In the genomic region with DNA sequence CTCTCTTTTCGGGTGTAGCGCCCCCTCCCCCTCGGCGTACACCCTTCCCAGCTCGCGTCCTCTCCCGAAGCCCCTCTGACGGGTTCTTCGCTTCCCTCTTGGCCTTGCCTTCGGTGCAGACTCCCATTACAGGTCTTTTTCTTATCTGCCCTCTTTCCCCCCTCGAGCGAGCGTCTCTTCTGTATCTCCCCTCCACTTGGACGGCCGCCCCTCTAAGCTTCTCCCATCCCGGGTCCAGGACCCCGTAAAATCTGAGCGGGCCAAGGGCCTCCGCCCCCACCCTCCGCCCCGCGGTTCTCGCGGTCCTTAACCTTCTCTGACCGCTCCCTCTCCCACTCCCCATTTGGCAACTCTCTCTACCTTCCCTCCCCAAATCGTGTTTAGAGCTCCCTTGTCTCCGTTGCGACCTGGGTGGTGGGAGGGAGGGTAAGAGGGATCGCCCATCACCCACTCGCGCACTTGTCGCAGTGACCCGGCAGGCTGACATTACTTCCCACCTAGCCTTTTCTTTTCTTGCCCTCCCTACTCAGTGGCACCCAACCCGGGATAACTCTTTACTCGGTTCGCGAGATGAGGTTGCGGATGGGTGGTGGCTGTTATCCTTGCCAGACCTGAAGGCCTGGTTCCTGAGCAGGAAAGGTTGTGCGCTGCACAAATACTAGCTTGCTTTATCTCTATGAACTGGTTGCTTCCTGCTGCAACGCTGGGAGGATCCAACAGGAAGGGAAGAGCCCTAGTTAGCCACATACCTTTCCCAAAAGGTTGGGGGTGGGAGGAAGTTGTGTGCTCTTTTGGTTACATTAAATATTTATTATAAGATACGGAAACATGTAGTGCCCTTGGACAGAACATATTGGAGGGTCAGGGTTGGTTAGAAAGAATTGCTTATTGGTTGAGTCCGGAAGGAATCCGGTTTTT, we compare ENCODE assay signal across 8 cellular contexts. TPM values are rescaled to one million over a fixed set of nuclear protein-coding genes. Genes with fewer than 3 reads are reported as not detected.
DNase-seq lines count a peak whose midpoint lies in the region; ATAC-seq and TF ChIP-seq lines count a peak whose summit lies in the region.

No MANE protein-coding gene starts in this region.

- H3K36me3 Mint-ChIP-seq in Calu3 (ENCODE audit: insufficient read depth, unreplicated experiment) (peaks cover 50% of the 10 kb centered on the region), HFFc6 (ENCODE audit: low read depth) (peaks cover 18% of the 10 kb centered on the region; the same call in 1 of the 2 replicates)

- DNase-seq in Calu3: peak; percentile 60
- DNase-seq in HFFc6: peak; percentile 25
- peak; percentile 67 for DNase-seq in OCI-M1 (lab: John Stamatoyannopoulos, UW)
- no peak for DNase-seq in astrocyte of the cerebellum (ENCODE audit: low read depth)
- DNase-seq in hepatic stellate cell (ENCODE audit: low spot score): peak; percentile 8

- H3K27me3 Mint-ChIP-seq in Calu3 (ENCODE audit: unreplicated experiment) (no peaks in the 10 kb centered on the region), HFFc6 (ENCODE audit: insufficient read depth) (peaks cover 8% of the 10 kb centered on the region)

- in situ Hi-C loops in astrocyte of the cerebellum (cut with HindIII; ENCODE audit: low sequenced_read_pairs): loop anchor here (5.0 to 25.0 kb wide), 2 partner anchors 33 to 233 kb away; no protein-coding TSS in a partner anchor

- peak overlapping the region; percentile 99 for H3K27ac ChIP-seq in rectal smooth muscle tissue (ENCODE audit: low read depth, low read length)

- CTCF ChIA-PET in Calu3 (lab: Charles Lee): interaction anchor here (0.6 to 2.9 kb wide), 13 partner anchors 11 to 339 kb away, joined by 3 to 15 read pairs (median 4); no protein-coding TSS in a partner anchor

- H3K4me1 Mint-ChIP-seq in Calu3 (ENCODE audit: low read depth, unreplicated experiment): peaks cover 8% of the 10 kb centered on the region
- peaks cover 24% of the 10 kb centered on the region for H3K4me1 Mint-ChIP-seq in HFFc6 (ENCODE audit: low read depth)

- H3K4me3 Mint-ChIP-seq in Calu3 (ENCODE audit: low read depth, unreplicated experiment) (peak overlapping the region; percentile 96), HFFc6 (peak overlapping the region; percentile 99)

- H3K36me3 ChIP-seq in rectal smooth muscle tissue (ENCODE audit: control insufficient read depth, insufficient read depth, low read length): no peaks in the 10 kb centered on the region

- ATAC-seq in GM19463 (IDR thresholded peaks at IDR 0.05; ENCODE audit: unreplicated experiment): no peak
- ATAC-seq in GM18907 (IDR thresholded peaks at IDR 0.05; ENCODE audit: unreplicated experiment): no peak

- peak overlapping the region; percentile 98 for H3K4me3 ChIP-seq in astrocyte of the cerebellum (ENCODE audit: low read depth, low read length)
- H3K4me3 ChIP-seq in rectal smooth muscle tissue (ENCODE audit: low read length): peak overlapping the region; percentile 86

- H3K9ac ChIP-seq in rectal smooth muscle tissue (ENCODE audit: low read length): peak overlapping the region; percentile 80

- peaks cover 7% of the 10 kb centered on the region for H3K4me1 ChIP-seq in rectal smooth muscle tissue (ENCODE audit: control insufficient read depth, insufficient read depth, low read length)

- intact Hi-C loops in Calu3 (cut with micrococcal nuclease; ENCODE audit: unreplicated experiment): loop anchor here (1.0 kb wide), 1 partner anchor 79 kb away; no protein-coding TSS in a partner anchor

- H3K9me3 Mint-ChIP-seq in Calu3 (ENCODE audit: low read depth, unreplicated experiment) (no peaks in the 10 kb centered on the region), HFFc6 (no peaks in the 10 kb centered on the region; the same call in 1 of the 2 replicates)

- no peak for TF ChIP-seq CTCF in Calu3 (IDR thresholded peaks at IDR 0.05; ENCODE audit: unreplicated experiment)
- no peak; the same call in 1 of the 2 replicates for TF ChIP-seq CTCF in HFFc6 (IDR thresholded peaks at IDR 0.05)
- no peak for TF ChIP-seq CTCF in astrocyte of the cerebellum (IDR thresholded peaks at IDR 0.05; ENCODE audit: low read depth, low read length, missing control alignments)

- no peaks in the 10 kb centered on the region for H3K27me3 ChIP-seq in rectal smooth muscle tissue (ENCODE audit: control insufficient read depth, insufficient read depth, low read length)

- H3K27ac Mint-ChIP-seq in Calu3 (ENCODE audit: unreplicated experiment) (peak overlapping the region; percentile 92), HFFc6 (peak overlapping the region; percentile 99)

- TSS peak; percentile 53 for BruUV-seq in Calu3 (replicated peaks; lab: Mats Ljungman, UMichigan)

RNA-seq across cellular contexts. Expression of gene RAB11A, which starts 0.9 kb away (rescaled TPM):
- 404 and 407 TPM in 2 replicates for total RNA-seq in Calu3 (2022)
- 100 to 1,000 TPM; 193 to 236 (median 223) TPM for total RNA-seq in HFFc6 (2021; fragmentation: NEBNext Ultra II Directional; extraction: Animal tissue kit (Norgen Biotek cat#: 25700))
